1 cellular context compared by ENCODE assay signal in genomic region chr10:133329401-133330202, GRCh38.
A peak's percentile ranks its signal among the peaks of the same experiment; 100 is the strongest.
TF ChIP-seq lines count a peak whose summit lies in the region.

No MANE protein-coding gene starts in this region.

TF ChIP-seq in IMR-90, 13 proteins besides CTCF, POLR2A, EP300 and RAD21:
- no peak for TF ChIP-seq MXI1 (IDR thresholded peaks at IDR 0.05; ENCODE audit: borderline replicate concordance, low read depth, low read length)
- TF ChIP-seq RCOR1 (IDR thresholded peaks at IDR 0.05; ENCODE audit: insufficient replicate concordance, low read length) = no peak
- no peak for TF ChIP-seq RFX5 (IDR thresholded peaks at IDR 0.05; ENCODE audit: low read depth, low read length)
- TF ChIP-seq BHLHE40 (IDR thresholded peaks at IDR 0.05; ENCODE audit: low read depth, low read length) = 0 out of 2 replicates have a peak, but pooled peaks have one; percentile 10
- no peak for TF ChIP-seq FOS (IDR thresholded peaks at IDR 0.05; ENCODE audit: low read depth, low read length)
- TF ChIP-seq CHD1 (IDR thresholded peaks at IDR 0.05; ENCODE audit: low read depth, low read length) = no peak; the same call in 1 of the 2 replicates
- no peak for TF ChIP-seq ELK1 (IDR thresholded peaks at IDR 0.05; ENCODE audit: borderline replicate concordance, low read depth, low read length)
- TF ChIP-seq SMC3 (IDR thresholded peaks at IDR 0.05; ENCODE audit: low read depth, low read length) = peak; percentile 71
- no peak for TF ChIP-seq USF2 (IDR thresholded peaks at IDR 0.05; ENCODE audit: low read depth, low read length)
- no peak; the same call in 1 of the 2 replicates for TF ChIP-seq MAZ (IDR thresholded peaks at IDR 0.05; ENCODE audit: borderline replicate concordance, low read depth, low read length)
